15 cellular contexts compared by ENCODE assay signal in genomic region chr13:35804901-35805300, GRCh38.
"Had no signal": no experiment of that assay in that cellular context is flagged by ENCODE, and none has a peak within 500 bp of the region (broad histone marks: within the 10 kb centered on the region; RNA-seq: fewer than 3 reads in every experiment).

No MANE protein-coding gene starts in this region.

- H3K27me3 ChIP-seq: esophagus muscularis mucosa, heart right ventricle, ovary, stomach had no signal

- ATAC-seq: effector memory CD8-positive, alpha-beta T cell; heart right ventricle; left cardiac atrium; lower lobe of right lung; natural killer cell; right cardiac atrium had no signal

- H3K4me3 ChIP-seq: esophagus muscularis mucosa, heart right ventricle, left ventricle myocardium inferior, lower lobe of right lung, ovary, stomach had no signal

- H3K9me3 ChIP-seq: esophagus muscularis mucosa, heart right ventricle, left ventricle myocardium inferior, lower lobe of right lung, ovary, stomach had no signal

- H3K4me1 ChIP-seq: heart right ventricle, left ventricle myocardium inferior, lower lobe of right lung, stomach had no signal

- H3K36me3 ChIP-seq: esophagus muscularis mucosa, lower lobe of right lung, ovary, stomach had no signal

- DNase-seq: effector memory CD8-positive, alpha-beta T cell; heart right ventricle; kidney; left cardiac atrium; left ventricle myocardium inferior; lower lobe of right lung; natural killer cell; ovary; right cardiac atrium; small intestine; stimulated activated CD4-positive, alpha-beta T cell treated with anti-CD3 and anti-CD28 coated beads, Interleukin-12 subunit alpha, Interleukin-12 subunit beta, amount 100 ng/mL, for 4 hours; stimulated activated naive CD4-positive, alpha-beta T cell; stomach; trophoblast cell had no signal
